ENCODE assay signal across 18 cellular contexts in the genomic region with DNA sequence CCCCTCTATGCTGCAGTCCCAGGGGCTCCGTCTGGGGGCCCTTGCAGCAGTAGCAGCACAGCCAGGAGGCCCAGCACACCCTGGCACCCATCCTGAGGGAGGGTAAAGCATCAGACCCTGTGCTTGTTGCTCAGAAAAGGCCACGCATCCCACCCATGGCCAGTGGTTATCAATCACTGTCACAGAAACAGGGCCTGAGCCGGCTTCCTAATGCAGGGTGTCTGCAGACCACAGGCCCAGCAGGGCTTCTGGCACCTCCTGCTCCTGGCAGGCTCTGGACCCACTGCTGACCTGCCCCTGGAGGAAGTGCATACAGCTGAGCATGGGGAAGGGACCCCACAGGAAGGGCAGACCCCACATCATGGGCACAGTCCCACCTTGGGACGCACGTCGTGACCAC. TPM values are rescaled to one million over a fixed set of nuclear protein-coding genes. Genes with fewer than 3 reads are reported as not detected.
A peak's percentile ranks its signal among the peaks of the same experiment; 100 is the strongest.
DNase-seq lines count a peak whose midpoint lies in the region; ATAC-seq and TF ChIP-seq lines count a peak whose summit lies in the region.
"Had no signal": no experiment of that assay in that cellular context is flagged by ENCODE, and none has a peak within 500 bp of the region (broad histone marks: within the 10 kb centered on the region; RNA-seq: fewer than 3 reads in every experiment).

No MANE protein-coding gene starts in this region.

- intact Hi-C loops in left ventricle myocardium superior (cut with micrococcal nuclease): no loop called here
- intact Hi-C loops in Right ventricle myocardium superior (cut with DNase I): no loop called here

- no peak overlapping the region for H2BK12ac ChIP-seq in neuronal stem cell (ENCODE audit: low read length)

- no peak overlapping the region for H3K18ac ChIP-seq in neuronal stem cell (ENCODE audit: low read length)

- no peak overlapping the region for H2BK15ac ChIP-seq in neuronal stem cell (ENCODE audit: low read length)

- no peak overlapping the region for H4K8ac ChIP-seq in neuronal stem cell (ENCODE audit: low read depth, low read length)

- H2BK120ac ChIP-seq in neuronal stem cell (ENCODE audit: low read depth, low read length): no peak overlapping the region

- no peaks in the 10 kb centered on the region for H3K4me1 ChIP-seq in neuronal stem cell (ENCODE audit: control insufficient read depth in 2 of 2, insufficient read depth in 1 of 2, low read depth in 1 of 2, low read length in 2 of 2)
- H3K4me1 ChIP-seq: BLaER1 treated with 17β-estradiol and CSF1 and Interleukin-3, amounts not matched to agents 10 nM and 100 nM had no signal

- H3K27ac ChIP-seq in neuronal stem cell (replicated peaks; ENCODE audit: low read length): no peak overlapping the region
- H3K27ac ChIP-seq: BLaER1 treated with 17β-estradiol and CSF1 and Interleukin-3, amounts not matched to agents 10 nM and 100 nM had no signal

- H3K27me3 Mint-ChIP-seq in glutamatergic neuron (ENCODE audit: unreplicated experiment): peaks cover 3% of the 10 kb centered on the region
- H3K27me3 Mint-ChIP-seq: CD4-positive, alpha-beta T cell had no signal

- no peak overlapping the region for H3K27ac Mint-ChIP-seq in glutamatergic neuron (ENCODE audit: unreplicated experiment)
- H3K27ac Mint-ChIP-seq: CD4-positive, alpha-beta T cell had no signal

- H3K36me3 ChIP-seq in neuronal stem cell (replicated peaks in 1 of 2; ENCODE audit: control insufficient read depth in 2 of 2, insufficient read depth in 2 of 2, low read length in 2 of 2): peaks cover 36 to 46% of the 10 kb centered on the region in 2 donors

- H3K27me3 ChIP-seq in neuronal stem cell (ENCODE audit: control insufficient read depth in 3 of 3, insufficient read depth in 3 of 3, low read depth in 1 of 3, low read length in 3 of 3): no peaks in the 10 kb centered on the region
- H3K27me3 ChIP-seq: BLaER1 treated with 17β-estradiol and CSF1 and Interleukin-3, amounts not matched to agents 10 nM and 100 nM had no signal

- in situ Hi-C loops in KBM-7 (cut with MboI; ENCODE audit: low pct_unique_long_range_greater_than_20kb, low sequenced_read_pairs): no loop called here

- H2BK5ac ChIP-seq in neuronal stem cell (ENCODE audit: low read length): peak overlapping the region; percentile 29

- H3K9me3 ChIP-seq in neuronal stem cell (replicated peaks in 1 of 2; ENCODE audit: control insufficient read depth in 2 of 2, insufficient read depth in 1 of 2, low read depth in 1 of 2, low read length in 2 of 2): peaks cover 4 to 21% of the 10 kb centered on the region in 2 donors

- no peak overlapping the region for H3K4me3 ChIP-seq in neuronal stem cell (ENCODE audit: low read length in 2 of 2)
- H3K4me3 ChIP-seq: BLaER1 treated with 17β-estradiol and CSF1 and Interleukin-3, amounts not matched to agents 10 nM and 100 nM; GM12878 had no signal

- H4K91ac ChIP-seq in neuronal stem cell (ENCODE audit: low read depth, low read length, poor library complexity): no peak overlapping the region

- H3K79me1 ChIP-seq in neuronal stem cell (ENCODE audit: low read depth, low read length): peaks cover 3% of the 10 kb centered on the region

- H3K4ac ChIP-seq in neuronal stem cell (ENCODE audit: low read length): no peak overlapping the region

- H2AFZ ChIP-seq in neuronal stem cell (ENCODE audit: low read length): no peak overlapping the region

- H3K4me2 ChIP-seq in neuronal stem cell (ENCODE audit: insufficient read depth, low read length, poor library complexity, severe bottlenecking): no peak overlapping the region
- H3K4me2 ChIP-seq: BLaER1 treated with 17β-estradiol and CSF1 and Interleukin-3, amounts not matched to agents 10 nM and 100 nM had no signal

- no peak overlapping the region for H3K9ac ChIP-seq in neuronal stem cell (ENCODE audit: low read depth, low read length, poor library complexity)
- H3K9ac ChIP-seq: BLaER1 treated with 17β-estradiol and CSF1 and Interleukin-3, amounts not matched to agents 10 nM and 100 nM had no signal

- H3K9me3 Mint-ChIP-seq in glutamatergic neuron (ENCODE audit: unreplicated experiment): peaks cover 10% of the 10 kb centered on the region
- H3K9me3 Mint-ChIP-seq: CD4-positive, alpha-beta T cell had no signal

- ATAC-seq in left ventricle myocardium superior: no peak
- ATAC-seq in Right ventricle myocardium superior (ENCODE audit: poor library complexity): no peak
- ATAC-seq in HG02588 (IDR thresholded peaks at IDR 0.05; ENCODE audit: unreplicated experiment): no peak
- ATAC-seq: GM12878 had no signal

- WGBS in neuronal stem cell (ENCODE audit: extremely low coverage in 2 of 2, insufficient read length in 2 of 2, insufficient replicate concordance in 1 of 2), 2 donors: no CpG with 5 or more reads among the region's 6 CpGs

- no peak for TF ChIP-seq CTCF in glutamatergic neuron (IDR thresholded peaks at IDR 0.05; ENCODE audit: partially characterized antibody, unreplicated experiment)

- H3K23ac ChIP-seq in neuronal stem cell (ENCODE audit: low read depth, low read length, poor library complexity): no peak overlapping the region

- no peak overlapping the region for H3K14ac ChIP-seq in neuronal stem cell (ENCODE audit: low read length)

- no peak overlapping the region for H3K4me3 Mint-ChIP-seq in glutamatergic neuron (ENCODE audit: unreplicated experiment)
- H3K4me3 Mint-ChIP-seq: CD4-positive, alpha-beta T cell had no signal

- no peaks in the 10 kb centered on the region for H3K4me1 Mint-ChIP-seq in glutamatergic neuron (ENCODE audit: low read depth, unreplicated experiment)

- peaks cover 21% of the 10 kb centered on the region for H3K36me3 Mint-ChIP-seq in glutamatergic neuron (ENCODE audit: unreplicated experiment)

- no peak overlapping the region for H2AK5ac ChIP-seq in neuronal stem cell (ENCODE audit: low read depth, low read length)

- DNase-seq in left ventricle myocardium superior: peak; percentile 16
- no peak for DNase-seq in Right ventricle myocardium superior
- DNase-seq in glutamatergic neuron: peak; percentile 14
- no peak for DNase-seq in neuronal stem cell (ENCODE audit: low spot score)
- DNase-seq in NCI-H524 (lab: John Stamatoyannopoulos, UW): no peak
- DNase-seq in SKM-1 (lab: John Stamatoyannopoulos, UW; ENCODE audit: unreplicated experiment): no peak
- DNase-seq in KBM-7: no peak
- DNase-seq: 8988T; AML-193; Calu3; CD4-positive, alpha-beta T cell; DMS 273 treated with DMSO at 0.1 percent for 48 hours; DMS79; GOT3; HCEC 1CT had no signal

RNA-seq across cellular contexts. Expression of gene CDH15, which starts 26.9 kb away (rescaled TPM):
- total RNA-seq in left ventricle myocardium superior: not detected
- total RNA-seq in Right ventricle myocardium superior: not detected
- total RNA-seq in glutamatergic neuron (ENCODE audit: unreplicated experiment): 12.6 TPM
- 0.03 TPM for polyA plus RNA-seq in neuronal stem cell (2013, experiment 1 of 2)
- 0.03 TPM for polyA plus RNA-seq in neuronal stem cell (2013, experiment 2 of 2)
- total RNA-seq: Calu3; CD4-positive, alpha-beta T cell had no signal

RNA-seq across cellular contexts. Expression of gene ACSF3, which starts 51.0 kb away (rescaled TPM):
- 22.5 TPM for total RNA-seq in left ventricle myocardium superior
- 15.5 TPM for total RNA-seq in Right ventricle myocardium superior
- total RNA-seq in glutamatergic neuron (ENCODE audit: unreplicated experiment): 29.3 TPM
- polyA plus RNA-seq in neuronal stem cell (2013, experiment 1 of 2): 8.9 TPM
- 9.7 TPM for polyA plus RNA-seq in neuronal stem cell (2013, experiment 2 of 2)

RNA-seq across cellular contexts. Expression of gene SLC22A31, which starts 55.7 kb away (rescaled TPM):
- not detected for total RNA-seq in left ventricle myocardium superior
- total RNA-seq in Right ventricle myocardium superior: not detected
- 3.9 TPM for total RNA-seq in glutamatergic neuron (ENCODE audit: unreplicated experiment)
- polyA plus RNA-seq in neuronal stem cell (2013, experiment 1 of 2): 0.67 TPM
- polyA plus RNA-seq in neuronal stem cell (2013, experiment 2 of 2): 0.97 TPM
- total RNA-seq: GM12878 had no signal

Comparison
In these comparisons a context has a peak if more than half of its experiments do, and no peak if none do; other contexts are left out.
1. DNase-seq: peak in left ventricle myocardium superior (single experiment) and glutamatergic neuron (single experiment); none in Right ventricle myocardium superior (single experiment), neuronal stem cell (single experiment), NCI-H524 (0 of 2), SKM-1 (single experiment) and KBM-7 (single experiment).
2. RNA of gene CDH15, which starts 26.9 kb away (total RNA-seq): 12.6 TPM in glutamatergic neuron (single experiment); not detected in left ventricle myocardium superior (single experiment) and not detected in Right ventricle myocardium superior (single experiment); every median in the first group is over 10 times any median in the second.